In genomic region chr14:98578204-98578603, GRCh38 we compare ENCODE assay signal across 29 cellular contexts.
DNase-seq lines count a peak whose midpoint lies in the region; ATAC-seq and TF ChIP-seq lines count a peak whose summit lies in the region.
"Had no signal": no experiment of that assay in that cellular context is flagged by ENCODE, and none has a peak within 500 bp of the region (broad histone marks: within the 10 kb centered on the region; RNA-seq: fewer than 3 reads in every experiment).

No MANE protein-coding gene starts in this region.

- TF ChIP-seq CTCF in foreskin fibroblast (IDR thresholded peaks at IDR 0.05; ENCODE audit: low read depth, low read length) (no peak), GM10248 (IDR thresholded peaks at IDR 0.05; ENCODE audit: control extremely low read depth, extremely low read depth, low read depth, missing control alignments) (no peak)
- TF ChIP-seq CTCF in CD8-positive, alpha-beta T cell (IDR thresholded peaks at IDR 0.05) = no peak

- intact Hi-C loops in CD8-positive, alpha-beta T cell (cut with DNase I, micrococcal nuclease) = no loop called here

- H3K27me3 ChIP-seq in CD8-positive, alpha-beta T cell (ENCODE audit: insufficient read depth, low read length) = no peaks in the 10 kb centered on the region
- H3K27me3 ChIP-seq: gastrocnemius medialis, neutrophil, tibial nerve had no signal

- no peak overlapping the region for H3K4me3 ChIP-seq in foreskin fibroblast (ENCODE audit: low read depth in 1 of 2, low read length in 2 of 2)
- H3K4me3 ChIP-seq in CD8-positive, alpha-beta T cell (ENCODE audit: low read depth, low read length) = no peak overlapping the region
- H3K4me3 ChIP-seq: gastrocnemius medialis, K562, tibial nerve had no signal

- no peaks in the 10 kb centered on the region for H3K9me3 ChIP-seq in CD8-positive, alpha-beta T cell (ENCODE audit: low read length)
- H3K9me3 ChIP-seq: Caco-2, gastrocnemius medialis, neutrophil, tibial nerve had no signal

- ATAC-seq in CD8-positive, alpha-beta T cell = no peak
- ATAC-seq: gastrocnemius medialis; K562; Panc1; SK-N-SH treated with all-trans-retinoic acid at 6 μM for 48 hours; stimulated activated naive CD8-positive, alpha-beta T cell treated with anti-CD3 and anti-CD28 coated beads, Interleukin-15, Interleukin-2, amounts not matched to agents 100 U/mL and 50 U/mL, for 24 hours; WTC11 had no signal

- POLR2A ChIA-PET in CD8-positive, alpha-beta T cell (lab: Charles Lee) = no interaction called here
- POLR2A ChIA-PET in GM10248 (lab: Yijun Ruan, JAX) = no interaction called here

- H3K4me3 Mint-ChIP-seq in CD8-positive, alpha-beta T cell = no peak overlapping the region
- H3K4me3 Mint-ChIP-seq: B cell; H9; T-helper 2 cell treated with Interferon-gamma antibody and Interleukin-4, amounts not matched to agents 5 μg/mL and 100 μg/mL, for 36 hours; WTC11 had no signal

- H3K27me3 Mint-ChIP-seq in CD8-positive, alpha-beta T cell (ENCODE audit: low read depth) = peaks cover 2% of the 10 kb centered on the region
- H3K27me3 Mint-ChIP-seq: B cell had no signal

- CTCF ChIA-PET in CD8-positive, alpha-beta T cell (lab: Charles Lee) = no interaction called here
- CTCF ChIA-PET in GM10248 (lab: Yijun Ruan, JAX) = no interaction called here

- peak; percentile 91 for DNase-seq in HT1080 (ENCODE audit: low read depth)
- DNase-seq in amniotic epithelial cell (ENCODE audit: low read depth) = peak; percentile 0
- peak; percentile 1 to 2 for DNase-seq in foreskin fibroblast
- DNase-seq in stromal cell of bone marrow (ENCODE audit: low read depth) = peak; percentile 26
- no peak for DNase-seq in CD8-positive, alpha-beta T cell
- DNase-seq in COLO829 (ENCODE audit: low spot score) = no peak
- no peak for DNase-seq in GM10248 (ENCODE audit: extremely low spot score)
- no peak for DNase-seq in SK-N-DZ (ENCODE audit: low spot score)
- DNase-seq: activated CD4-positive, alpha-beta T cell treated with anti-CD3 and anti-CD28 coated beads, Interleukin-2, amount 50 U/mL, for 48 hours; activated gamma-delta T cell treated with Interleukin-2 at 50 U/mL for 16 hours; Caco-2; dermis blood vessel endothelial cell; EL; gastrocnemius medialis; H9; islet precursor cell; NCI-H1436 treated with DMSO at 0.1 percent for 48 hours; NCI-H510A; NK-92 treated with Interleukin-12 subunit alpha and Interleukin-12 subunit beta, amount 100 ng/mL, for 24 hours; stimulated activated CD4-positive, alpha-beta T cell treated with anti-CD3 and anti-CD28 coated beads, Interleukin-4, amount 100 ng/mL, for 1 hour; stimulated activated naive CD8-positive, alpha-beta T cell treated with anti-CD3 and anti-CD28 coated beads, Interleukin-15, Interleukin-2, amounts not matched to agents 100 U/mL and 50 U/mL, for 24 hours had no signal

- no peaks in the 10 kb centered on the region for H3K4me1 ChIP-seq in CD8-positive, alpha-beta T cell (ENCODE audit: insufficient read depth, low read length)
- H3K4me1 ChIP-seq: Caco-2, gastrocnemius medialis, tibial nerve had no signal

- H3K27ac Mint-ChIP-seq in CD8-positive, alpha-beta T cell = no peak overlapping the region
- H3K27ac Mint-ChIP-seq: B cell; H9; T-helper 2 cell treated with Interferon-gamma antibody and Interleukin-4, amounts not matched to agents 5 μg/mL and 100 μg/mL, for 36 hours; WTC11 had no signal

- H3K27ac ChIP-seq in CD8-positive, alpha-beta T cell (ENCODE audit: low read depth, low read length) = no peak overlapping the region
- H3K27ac ChIP-seq: gastrocnemius medialis, neutrophil, tibial nerve had no signal

- no peaks in the 10 kb centered on the region for H3K4me1 Mint-ChIP-seq in CD8-positive, alpha-beta T cell (ENCODE audit: low read depth)
- H3K4me1 Mint-ChIP-seq: B cell, H9, WTC11 had no signal

- H3K36me3 Mint-ChIP-seq in CD8-positive, alpha-beta T cell = no peaks in the 10 kb centered on the region
- H3K36me3 Mint-ChIP-seq: WTC11 had no signal

- H3K9me3 Mint-ChIP-seq in CD8-positive, alpha-beta T cell = no peaks in the 10 kb centered on the region
- H3K9me3 Mint-ChIP-seq: T-helper 2 cell treated with Interferon-gamma antibody and Interleukin-4, amounts not matched to agents 5 μg/mL and 100 μg/mL, for 36 hours had no signal

- no peaks in the 10 kb centered on the region for H3K36me3 ChIP-seq in CD8-positive, alpha-beta T cell (ENCODE audit: insufficient read depth, low read length)
- H3K36me3 ChIP-seq: gastrocnemius medialis, neutrophil, tibial nerve had no signal

Comparison
In these comparisons a context has a peak if more than half of its experiments do, and no peak if none do; other contexts are left out.
1. DNase-seq: peak in HT1080 (single experiment), amniotic epithelial cell (single experiment), foreskin fibroblast (2 of 2) and stromal cell of bone marrow (single experiment); none in CD8-positive, alpha-beta T cell (0 of 7), COLO829 (single experiment), GM10248 (single experiment) and SK-N-DZ (single experiment).